ENCODE assay signal across 13 cellular contexts in the genomic region with DNA sequence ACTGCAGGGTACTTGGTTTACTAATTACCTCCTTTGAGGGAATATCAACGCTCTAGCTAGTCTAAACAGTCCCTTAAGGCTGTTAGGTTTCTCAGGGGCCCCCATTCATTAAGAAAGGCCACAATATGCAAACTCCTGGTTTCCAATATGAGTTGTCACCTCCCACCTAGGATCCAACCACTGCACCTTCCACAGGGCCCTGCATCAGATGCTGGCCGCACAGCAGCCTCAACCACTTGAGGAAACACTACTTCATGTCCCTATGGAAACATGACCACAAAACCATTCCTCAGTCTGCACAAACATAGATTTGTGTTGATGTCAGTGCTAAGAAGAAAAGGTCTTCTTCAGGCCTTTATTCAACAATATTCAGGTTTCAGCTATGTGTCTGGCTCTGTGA. TPM values are rescaled to one million over a fixed set of nuclear protein-coding genes. Genes with fewer than 3 reads are reported as not detected.
DNase-seq lines count a peak whose midpoint lies in the region; ATAC-seq and TF ChIP-seq lines count a peak whose summit lies in the region.
"Had no signal": no experiment of that assay in that cellular context is flagged by ENCODE, and none has a peak within 500 bp of the region (broad histone marks: within the 10 kb centered on the region; RNA-seq: fewer than 3 reads in every experiment).

No MANE protein-coding gene starts in this region.

- H3K4me2 ChIP-seq in smooth muscle cell, result no peak overlapping the region

- H3K27ac ChIP-seq in esophagus muscularis mucosa (replicated peaks in 1 of 4) (no peak overlapping the region), smooth muscle cell (ENCODE audit: low read depth) (no peak overlapping the region)

- H3F3A ChIP-seq in smooth muscle cell (ENCODE audit: low read depth), result no peaks in the 10 kb centered on the region

- H3K36me3 ChIP-seq in esophagus muscularis mucosa (no peaks in the 10 kb centered on the region), smooth muscle cell (ENCODE audit: low read depth) (no peaks in the 10 kb centered on the region)
- H3K36me3 ChIP-seq: MG63 had no signal

- no peak for TF ChIP-seq CTCF in esophagus muscularis mucosa (IDR thresholded peaks at IDR 0.05)
- no peak for TF ChIP-seq CTCF in smooth muscle cell (IDR thresholded peaks at IDR 0.05; ENCODE audit: borderline replicate concordance, insufficient read depth, poor library complexity, severe bottlenecking)

- no peak overlapping the region for H2AFZ ChIP-seq in smooth muscle cell (ENCODE audit: low read depth)

- TF ChIP-seq POLR2A in esophagus muscularis mucosa (IDR thresholded peaks at IDR 0.05; ENCODE audit: low read depth), result no peak

- no peaks in the 10 kb centered on the region for H3K27me3 ChIP-seq in esophagus muscularis mucosa
- H3K27me3 ChIP-seq in smooth muscle cell (ENCODE audit: low read depth), result no peaks in the 10 kb centered on the region
- H3K27me3 ChIP-seq: MG63 had no signal

- TF ChIP-seq EP300 in esophagus muscularis mucosa (IDR thresholded peaks at IDR 0.05), result no peak

- H3K9me3 ChIP-seq in esophagus muscularis mucosa, result no peaks in the 10 kb centered on the region
- H3K9me3 ChIP-seq in smooth muscle cell (replicated peaks; ENCODE audit: low read depth), result no peaks in the 10 kb centered on the region
- H3K9me3 ChIP-seq: MG63 had no signal

- 93% methylated on average over 2 of the region's 2 CpGs for WGBS in esophagus muscularis mucosa
- 75% methylated on average over 2 of the region's 2 CpGs for WGBS in smooth muscle cell (ENCODE audit: low lambda C conversion rate)

- H3K9me3 Mint-ChIP-seq in activated T-cell treated with anti-CD3 and anti-CD28 coated beads, Interleukin-2, amount 50 U/mL, for 24 hours, result no peaks in the 10 kb centered on the region
- H3K9me3 Mint-ChIP-seq in natural killer cell treated with Interleukin-12 subunit alpha and Interleukin-12 subunit beta and Interleukin-15 and Interleukin-18, amount 100 ng/mL, for 72 hours, result peaks cover 2% of the 10 kb centered on the region
- H3K9me3 Mint-ChIP-seq: type B pancreatic cell had no signal

- H3K27ac Mint-ChIP-seq in activated T-cell treated with anti-CD3 and anti-CD28 coated beads, Interleukin-2, amount 50 U/mL, for 24 hours, result peak overlapping the region; percentile 90
- peak overlapping the region; percentile 82 to 95 for H3K27ac Mint-ChIP-seq in natural killer cell treated with Interleukin-12 subunit alpha and Interleukin-12 subunit beta and Interleukin-15 and Interleukin-18, amount 100 ng/mL, for 72 hours
- H3K27ac Mint-ChIP-seq: type B pancreatic cell had no signal

- H3K4me1 ChIP-seq in esophagus muscularis mucosa, result no peaks in the 10 kb centered on the region
- H3K4me1 ChIP-seq in smooth muscle cell (ENCODE audit: low read depth), result no peaks in the 10 kb centered on the region

- intact Hi-C loops in esophagus muscularis mucosa (cut with DNase I), result no loop called here

- ATAC-seq in HG02610 (IDR thresholded peaks at IDR 0.05; ENCODE audit: unreplicated experiment), result peak; percentile 47
- no peak for ATAC-seq in natural killer cell treated with Interleukin-12 subunit alpha and Interleukin-12 subunit beta and Interleukin-15 and Interleukin-18, amount 100 ng/mL, for 72 hours

- H3K27me3 Mint-ChIP-seq in activated T-cell treated with anti-CD3 and anti-CD28 coated beads, Interleukin-2, amount 50 U/mL, for 24 hours, result no peaks in the 10 kb centered on the region
- no peaks in the 10 kb centered on the region for H3K27me3 Mint-ChIP-seq in natural killer cell treated with Interleukin-12 subunit alpha and Interleukin-12 subunit beta and Interleukin-15 and Interleukin-18, amount 100 ng/mL, for 72 hours

- no peak overlapping the region for H3K9ac ChIP-seq in smooth muscle cell (ENCODE audit: low read depth)

- peak overlapping the region; percentile 48 for H3K4me3 Mint-ChIP-seq in activated T-cell treated with anti-CD3 and anti-CD28 coated beads, Interleukin-2, amount 50 U/mL, for 24 hours
- peak overlapping the region; percentile 67 for H3K4me3 Mint-ChIP-seq in natural killer cell treated with Interleukin-12 subunit alpha and Interleukin-12 subunit beta and Interleukin-15 and Interleukin-18, amount 100 ng/mL, for 72 hours
- H3K4me3 Mint-ChIP-seq: type B pancreatic cell had no signal

- no peaks in the 10 kb centered on the region for H4K20me1 ChIP-seq in smooth muscle cell (ENCODE audit: low read depth)

- no peaks in the 10 kb centered on the region for H3K79me2 ChIP-seq in smooth muscle cell (ENCODE audit: low read depth)

- peaks cover 87% of the 10 kb centered on the region for H3K4me1 Mint-ChIP-seq in activated T-cell treated with anti-CD3 and anti-CD28 coated beads, Interleukin-2, amount 50 U/mL, for 24 hours (ENCODE audit: low read depth)
- H3K4me1 Mint-ChIP-seq in natural killer cell treated with Interleukin-12 subunit alpha and Interleukin-12 subunit beta and Interleukin-15 and Interleukin-18, amount 100 ng/mL, for 72 hours (ENCODE audit: low read depth in 2 of 2), result peaks cover 66 to 81% of the 10 kb centered on the region in 2 donors

- DNase-seq in DMS53 (lab: John Stamatoyannopoulos, UW), result peak; percentile 47
- DNase-seq in DMS53 treated with DMSO at 0.1 percent for 48 hours (lab: John Stamatoyannopoulos, UW; ENCODE audit: unreplicated experiment), result no peak
- no peak for DNase-seq in activated T-cell treated with anti-CD3 and anti-CD28 coated beads, Interleukin-2, amount 50 U/mL, for 24 hours
- peak; percentile 64 for DNase-seq in natural killer cell treated with Interleukin-12 subunit alpha and Interleukin-12 subunit beta and Interleukin-15 and Interleukin-18, amount 100 ng/mL, for 72 hours (ENCODE audit: low spot score)
- DNase-seq in esophagus muscularis mucosa (ENCODE audit: extremely low spot score), result no peak
- no peak for DNase-seq in AML-193 (lab: John Stamatoyannopoulos, UW)
- no peak for DNase-seq in smooth muscle cell (lab: John Stamatoyannopoulos, UW; ENCODE audit: unreplicated experiment)
- DNase-seq: 8988T; activated CD4-positive, alpha-beta T cell treated with anti-CD3 and anti-CD28 coated beads for 4 hours; MG63; NCI-H774 had no signal

- H3K4me3 ChIP-seq in esophagus muscularis mucosa (no peak overlapping the region), smooth muscle cell (no peak overlapping the region)
- H3K4me3 ChIP-seq: MG63 had no signal

- peaks cover 51% of the 10 kb centered on the region for H3K36me3 Mint-ChIP-seq in activated T-cell treated with anti-CD3 and anti-CD28 coated beads, Interleukin-2, amount 50 U/mL, for 24 hours (ENCODE audit: low read depth)
- peaks cover 24% of the 10 kb centered on the region for H3K36me3 Mint-ChIP-seq in natural killer cell treated with Interleukin-12 subunit alpha and Interleukin-12 subunit beta and Interleukin-15 and Interleukin-18, amount 100 ng/mL, for 72 hours
- H3K36me3 Mint-ChIP-seq: type B pancreatic cell had no signal

RNA-seq across cellular contexts. Expression of gene STAT4, which starts 40.9 kb away (rescaled TPM):
- 100 to 1,000 TPM; 133 to 241 TPM for total RNA-seq in natural killer cell treated with Interleukin-12 subunit alpha and Interleukin-12 subunit beta and Interleukin-15 and Interleukin-18, amount 100 ng/mL, for 72 hours
- 1 to 10 TPM in 2 of 4 donors, under 1 TPM in 2; 0.26 to 5.4 (median 2.4) TPM for total RNA-seq in esophagus muscularis mucosa
- total RNA-seq in smooth muscle cell, result 0.85 and 8.4 TPM in 2 replicates
- polyA plus RNA-seq in smooth muscle cell, result 0.89 TPM in 1 of 2 replicates, not detected in the other

Comparison
In these comparisons a context has a peak if more than half of its experiments do, and no peak if none do; other contexts are left out.
1. DNase-seq: peak in DMS53 (single experiment) and natural killer cell treated with Interleukin-12 subunit alpha and Interleukin-12 subunit beta and Interleukin-15 and Interleukin-18, amount 100 ng/mL, for 72 hours (single experiment); none in DMS53 treated with DMSO at 0.1 percent for 48 hours (single experiment), activated T-cell treated with anti-CD3 and anti-CD28 coated beads, Interleukin-2, amount 50 U/mL, for 24 hours (single experiment), esophagus muscularis mucosa (single experiment), AML-193 (0 of 2) and smooth muscle cell (single experiment).
2. RNA of gene STAT4, which starts 40.9 kb away (total RNA-seq): 133 to 241 TPM in natural killer cell treated with Interleukin-12 subunit alpha and Interleukin-12 subunit beta and Interleukin-15 and Interleukin-18, amount 100 ng/mL, for 72 hours; 0.85 to 8.4 TPM in smooth muscle cell and 0.26 to 5.4 TPM in esophagus muscularis mucosa; every median in the first group is over 10 times any median in the second.